13 cellular contexts compared by ENCODE assay signal in genomic region chr2:32559136-32559535, GRCh38.
A peak's percentile ranks its signal among the peaks of the same experiment; 100 is the strongest.
DNase-seq lines count a peak whose midpoint lies in the region; ATAC-seq and TF ChIP-seq lines count a peak whose summit lies in the region.
"Had no signal": no experiment of that assay in that cellular context is flagged by ENCODE, and none has a peak within 500 bp of the region (broad histone marks: within the 10 kb centered on the region; RNA-seq: fewer than 3 reads in every experiment).

No MANE protein-coding gene starts in this region.

- TF ChIP-seq CTCF in OCI-LY7 (conservative IDR thresholded peaks at IDR 0.05; ENCODE audit: low read length) (no peak), fibroblast of lung (conservative IDR thresholded peaks at IDR 0.05 in 1 of 2, IDR thresholded peaks at IDR 0.05 in 1 of 2; ENCODE audit: low read depth in 1 of 2, low read length in 2 of 2) (no peak), mesothelial cell of epicardium (IDR thresholded peaks at IDR 0.05; ENCODE audit: unreplicated experiment) (no peak)

- H3K36me3 ChIP-seq in OCI-LY7 (ENCODE audit: insufficient read depth, low read length) (peaks cover 55% of the 10 kb centered on the region), fibroblast of lung (ENCODE audit: control insufficient read depth, insufficient read depth, low read length) (no peaks in the 10 kb centered on the region)

- no peaks in the 10 kb centered on the region for H3K9me2 ChIP-seq in OCI-LY7 (ENCODE audit: insufficient read depth, low read length)

- H3K27me3 ChIP-seq in fibroblast of lung (ENCODE audit: control insufficient read depth, insufficient read depth, low read length) = no peaks in the 10 kb centered on the region

- H3K4me3 ChIP-seq in OCI-LY7 (ENCODE audit: low read depth, low read length, poor library complexity, severe bottlenecking) (no peak overlapping the region), fibroblast of lung (replicated peaks in 1 of 4; ENCODE audit: control extremely low read depth in 1 of 4, insufficient read depth in 1 of 4, low read depth in 3 of 4, low read length in 4 of 4) (no peak overlapping the region)
- H3K4me3 ChIP-seq: lung had no signal

- no peaks in the 10 kb centered on the region; the same call in 1 of the 2 replicates for H3K79me2 ChIP-seq in OCI-LY7 (ENCODE audit: insufficient read depth, low read depth, low read length)
- H3K79me2 ChIP-seq in fibroblast of lung (ENCODE audit: control insufficient read depth, insufficient read depth, low read length) = no peaks in the 10 kb centered on the region

- no peak overlapping the region for H3K27ac ChIP-seq in OCI-LY7 (ENCODE audit: low read depth, low read length, poor library complexity, severe bottlenecking)
- H3K27ac ChIP-seq in fibroblast of lung (ENCODE audit: insufficient read depth, low read length) = no peak overlapping the region

- H3K4me1 Mint-ChIP-seq in mesothelial cell of epicardium = peaks cover 5% of the 10 kb centered on the region
- peaks cover 3 to 12% of the 10 kb centered on the region in 2 donors for H3K4me1 Mint-ChIP-seq in immature natural killer cell

- H3K4me3 Mint-ChIP-seq in mesothelial cell of epicardium (no peak overlapping the region), immature natural killer cell (no peak overlapping the region)
- H3K4me3 Mint-ChIP-seq: activated naive CD8-positive, alpha-beta T cell had no signal

- no peak overlapping the region for H3K4me2 ChIP-seq in OCI-LY7 (ENCODE audit: low read length)
- H3K4me2 ChIP-seq in fibroblast of lung (ENCODE audit: extremely low read depth, insufficient read depth, low read length) = no peak overlapping the region

- no peaks in the 10 kb centered on the region for H4K20me1 ChIP-seq in OCI-LY7 (ENCODE audit: insufficient read depth, low read length)
- H4K20me1 ChIP-seq in fibroblast of lung (ENCODE audit: control insufficient read depth, extremely low read depth, insufficient read depth, low read length) = no peaks in the 10 kb centered on the region

- H3K36me3 Mint-ChIP-seq in mesothelial cell of epicardium (peaks cover 19% of the 10 kb centered on the region), immature natural killer cell (peaks cover 0 to 13% (median 8%) of the 10 kb centered on the region in 3 donors)

- H3K9me3 Mint-ChIP-seq in mesothelial cell of epicardium (peaks cover 2% of the 10 kb centered on the region), immature natural killer cell (no peaks in the 10 kb centered on the region)

- H3K27ac Mint-ChIP-seq in mesothelial cell of epicardium = peak overlapping the region; percentile 61
- peak overlapping the region in 1 of 6 donors; percentile 19 for H3K27ac Mint-ChIP-seq in immature natural killer cell
- H3K27ac Mint-ChIP-seq: activated naive CD8-positive, alpha-beta T cell had no signal

- intact Hi-C loops in OCI-LY7 (cut with micrococcal nuclease; ENCODE audit: unreplicated experiment) = loop anchor here (10.0 kb wide), 2 partner anchors 206 to 816 kb away; no protein-coding TSS in a partner anchor

- TSS peak; percentile 4 for BruUV-seq in OCI-LY7 (replicated peaks; lab: Mats Ljungman, UMichigan)

- POLR2A ChIA-PET in OCI-LY7 (lab: Charles Lee) = interaction anchor here (0.5 to 1.1 kb wide), 7 partner anchors 18 to 529 kb away, joined by 3 to 4 read pairs (median 3); no protein-coding TSS in a partner anchor

- H3K9me3 ChIP-seq in OCI-LY7 (ENCODE audit: low read length) (peaks cover 3% of the 10 kb centered on the region; the same call in 1 of the 2 replicates), fibroblast of lung (ENCODE audit: control insufficient read depth, insufficient read depth, low read depth, low read length) (no peaks in the 10 kb centered on the region)

- no peaks in the 10 kb centered on the region for H3K4me1 ChIP-seq in OCI-LY7 (ENCODE audit: insufficient read depth, low read length, poor library complexity, severe bottlenecking)
- no peaks in the 10 kb centered on the region for H3K4me1 ChIP-seq in fibroblast of lung (ENCODE audit: control insufficient read depth, extremely low read depth, insufficient read depth, low read length)

- DNase-seq in AML-193 (lab: John Stamatoyannopoulos, UW) (peak; percentile 25 to 29), OCI-LY7 (ENCODE audit: low spot score) (no peak), fibroblast of lung (ENCODE audit: low read depth in 2 of 2) (peak; percentile 11 to 68), mesothelial cell of epicardium (ENCODE audit: low spot score in 2 of 2, unreplicated experiment in 2 of 2) (no peak), immature natural killer cell (no peak)
- DNase-seq in stimulated activated naive CD4-positive, alpha-beta T cell (lab: John Stamatoyannopoulos, UW) = no peak
- DNase-seq: activated CD4-positive, alpha-beta T cell treated with anti-CD3 and anti-CD28 coated beads, Interleukin-2, amount 50 U/mL, for 48 hours; NCI-H510A; small intestine had no signal

- no peak overlapping the region for H3K9ac ChIP-seq in fibroblast of lung (ENCODE audit: insufficient read depth, low read length)

- CTCF ChIA-PET in OCI-LY7 (lab: Charles Lee; ENCODE audit: unreplicated experiment) = no interaction called here

- H2AFZ ChIP-seq in OCI-LY7 (ENCODE audit: low read length) (no peak overlapping the region), fibroblast of lung (ENCODE audit: low read length) (no peak overlapping the region)

- no peak for ATAC-seq in HG03565 (IDR thresholded peaks at IDR 0.05; ENCODE audit: unreplicated experiment)
- ATAC-seq in GM18867 (IDR thresholded peaks at IDR 0.05; ENCODE audit: unreplicated experiment) = no peak

- H3K27me3 Mint-ChIP-seq in mesothelial cell of epicardium (ENCODE audit: low read depth) (no peaks in the 10 kb centered on the region), immature natural killer cell (ENCODE audit: low read depth in 3 of 3) (peaks cover 0 to 4% (median 3%) of the 10 kb centered on the region in 3 donors)
- H3K27me3 Mint-ChIP-seq: activated naive CD8-positive, alpha-beta T cell had no signal

Comparison
In these comparisons a context has a peak if more than half of its experiments do, and no peak if none do; other contexts are left out.
1. DNase-seq: peak in AML-193 (2 of 2) and fibroblast of lung (2 of 2); none in OCI-LY7 (single experiment), mesothelial cell of epicardium (0 of 2), immature natural killer cell (0 of 3) and stimulated activated naive CD4-positive, alpha-beta T cell (0 of 6).